In the genomic region with DNA sequence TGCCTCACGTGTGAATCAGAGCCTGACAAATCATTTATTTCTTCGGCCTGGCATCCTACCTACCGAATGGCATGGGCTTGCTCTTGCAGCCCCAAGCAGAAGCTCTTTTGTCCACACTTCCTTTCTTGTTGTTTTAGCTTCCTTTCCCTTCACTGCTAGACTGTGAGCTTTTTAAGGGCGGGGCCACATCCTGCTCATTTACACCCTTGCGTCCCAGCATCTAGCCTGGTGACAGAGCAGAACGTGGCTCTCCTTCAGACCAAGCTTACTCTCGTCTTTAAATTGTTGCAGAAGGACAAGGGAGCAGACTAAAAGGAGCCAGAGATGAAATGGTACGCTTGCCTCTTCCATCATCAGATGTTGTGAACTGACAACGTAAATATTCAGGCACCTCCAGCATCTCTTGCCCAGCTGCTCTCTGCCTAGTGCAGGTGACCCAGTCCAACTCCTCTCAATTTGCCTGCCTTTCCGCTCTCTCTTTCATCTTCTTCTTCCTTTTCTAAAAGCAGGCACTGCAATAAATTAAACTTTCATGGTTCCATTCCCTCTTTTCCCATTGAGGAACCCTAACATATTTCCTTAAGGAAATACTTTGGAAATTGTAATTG, we compare ENCODE assay signal across 11 cellular contexts.
DNase-seq lines count a peak whose midpoint lies in the region; ATAC-seq and TF ChIP-seq lines count a peak whose summit lies in the region.
"Had no signal": no experiment of that assay in that cellular context is flagged by ENCODE, and none has a peak within 500 bp of the region (broad histone marks: within the 10 kb centered on the region; RNA-seq: fewer than 3 reads in every experiment).

No MANE protein-coding gene starts in this region.

- no peaks in the 10 kb centered on the region for H4K20me1 ChIP-seq in DOHH2 (ENCODE audit: control insufficient read depth, insufficient read depth, low read depth, low read length)
- no peaks in the 10 kb centered on the region for H4K20me1 ChIP-seq in Loucy (ENCODE audit: insufficient read depth, low read length, poor library complexity, severe bottlenecking)

- peak overlapping the region; percentile 68 for H3K4me3 Mint-ChIP-seq in activated T-helper 1 cell treated with anti-CD3 and anti-CD28 coated beads, Interleukin-12 subunit alpha, Interleukin-12 subunit beta, Interleukin-2, Interleukin-4 antibody, amounts not matched to agents 30 ng/mL and 10 ng/mL and 1 ng/mL, durations not matched to agents 14 hours and 24 hours and 36 hours
- H3K4me3 Mint-ChIP-seq in naive thymus-derived CD4-positive, alpha-beta T cell: peak overlapping the region; percentile 68 to 84 (median 80)

- CTCF ChIA-PET in naive thymus-derived CD4-positive, alpha-beta T cell (lab: Charles Lee): interaction anchor here (0.6 to 1.5 kb wide), 9 partner anchors 9 to 313 kb away, joined by 3 to 8 read pairs (median 3); a partner anchor contains a TSS

- H3K9me2 ChIP-seq in DOHH2 (replicated peaks; ENCODE audit: control insufficient read depth, low read length): no peaks in the 10 kb centered on the region
- no peaks in the 10 kb centered on the region for H3K9me2 ChIP-seq in Loucy (replicated peaks; ENCODE audit: low read depth, low read length)

- H3K4me1 Mint-ChIP-seq in activated T-helper 1 cell treated with anti-CD3 and anti-CD28 coated beads, Interleukin-12 subunit alpha, Interleukin-12 subunit beta, Interleukin-2, Interleukin-4 antibody, amounts not matched to agents 30 ng/mL and 10 ng/mL and 1 ng/mL, durations not matched to agents 14 hours and 24 hours and 36 hours (ENCODE audit: low read depth): peaks cover 64% of the 10 kb centered on the region
- H3K4me1 Mint-ChIP-seq in naive thymus-derived CD4-positive, alpha-beta T cell: peaks cover 56 to 81% (median 78%) of the 10 kb centered on the region in 7 donors

- H3K36me3 Mint-ChIP-seq in activated T-helper 1 cell treated with anti-CD3 and anti-CD28 coated beads, Interleukin-12 subunit alpha, Interleukin-12 subunit beta, Interleukin-2, Interleukin-4 antibody, amounts not matched to agents 30 ng/mL and 10 ng/mL and 1 ng/mL, durations not matched to agents 14 hours and 24 hours and 36 hours (ENCODE audit: low read depth): peaks cover 10% of the 10 kb centered on the region
- peaks cover 0 to 44% (median 0%) of the 10 kb centered on the region in 5 donors for H3K36me3 Mint-ChIP-seq in naive thymus-derived CD4-positive, alpha-beta T cell

- DNase-seq in activated T-helper 1 cell treated with anti-CD3 and anti-CD28 coated beads, Interleukin-12 subunit alpha, Interleukin-12 subunit beta, Interleukin-2, Interleukin-4 antibody, amounts not matched to agents 30 ng/mL and 10 ng/mL and 1 ng/mL, durations not matched to agents 14 hours and 24 hours and 36 hours (ENCODE audit: low spot score): peak; percentile 42
- peak in 7 of 9 donors; percentile 23 to 62 (median 56) for DNase-seq in naive thymus-derived CD4-positive, alpha-beta T cell
- DNase-seq in breast epithelium (ENCODE audit: low spot score in 2 of 2): no peak
- DNase-seq in AML-193 (lab: John Stamatoyannopoulos, UW): no peak
- DNase-seq in kidney glomerular epithelial cell (lab: John Stamatoyannopoulos, UW): no peak
- DNase-seq: foreskin melanocyte, Right ventricle myocardium superior had no signal

- intact Hi-C loops in activated T-helper 1 cell treated with anti-CD3 and anti-CD28 coated beads, Interleukin-12 subunit alpha, Interleukin-12 subunit beta, Interleukin-2, Interleukin-4 antibody, amounts not matched to agents 30 ng/mL and 10 ng/mL and 1 ng/mL, durations not matched to agents 14 hours and 24 hours and 36 hours (cut with micrococcal nuclease): loop anchor here (2.0 kb wide), 1 partner anchor 18 kb away; no protein-coding TSS in a partner anchor
- intact Hi-C loops in naive thymus-derived CD4-positive, alpha-beta T cell (cut with micrococcal nuclease): loop anchor here (1.0 to 2.0 kb wide), 4 partner anchors 8 to 32 kb away; no protein-coding TSS in a partner anchor
- intact Hi-C loops in breast epithelium (cut with DNase I; ENCODE audit: low total_unique reads): no loop called here

- peak; percentile 88 for ATAC-seq in naive thymus-derived CD4-positive, alpha-beta T cell
- ATAC-seq in GM21529 (IDR thresholded peaks at IDR 0.05; ENCODE audit: unreplicated experiment): no peak
- ATAC-seq: left lobe of liver had no signal

- peak overlapping the region; percentile 10; the same call in 1 of the 2 replicates for H3K4me2 ChIP-seq in DOHH2 (ENCODE audit: low read length)
- peak overlapping the region; percentile 29 for H3K4me2 ChIP-seq in Loucy (ENCODE audit: low read depth, low read length, poor library complexity, severe bottlenecking)

- no peaks in the 10 kb centered on the region for H3K9me3 ChIP-seq in DOHH2 (ENCODE audit: control insufficient read depth, insufficient read depth, low read length)
- H3K9me3 ChIP-seq in Loucy (ENCODE audit: insufficient read depth, low read depth, low read length): peaks cover 3% of the 10 kb centered on the region; the same call in 1 of the 2 replicates
- no peaks in the 10 kb centered on the region for H3K9me3 ChIP-seq in naive thymus-derived CD4-positive, alpha-beta T cell (ENCODE audit: control insufficient read depth in 2 of 3, low read length in 3 of 3)
- no peaks in the 10 kb centered on the region for H3K9me3 ChIP-seq in breast epithelium

- H3K27ac Mint-ChIP-seq in activated T-helper 1 cell treated with anti-CD3 and anti-CD28 coated beads, Interleukin-12 subunit alpha, Interleukin-12 subunit beta, Interleukin-2, Interleukin-4 antibody, amounts not matched to agents 30 ng/mL and 10 ng/mL and 1 ng/mL, durations not matched to agents 14 hours and 24 hours and 36 hours: peak overlapping the region; percentile 28
- H3K27ac Mint-ChIP-seq in naive thymus-derived CD4-positive, alpha-beta T cell: peak overlapping the region; percentile 83 to 97 (median 91)

- H3F3A ChIP-seq in DOHH2 (ENCODE audit: control insufficient read depth, insufficient read depth) (no peaks in the 10 kb centered on the region), Loucy (ENCODE audit: low read depth) (no peaks in the 10 kb centered on the region)

- no peaks in the 10 kb centered on the region for H3K79me2 ChIP-seq in DOHH2 (ENCODE audit: control insufficient read depth, low read length)
- H3K79me2 ChIP-seq in Loucy (ENCODE audit: insufficient read depth, low read length): no peaks in the 10 kb centered on the region

- no peaks in the 10 kb centered on the region for H3K9me3 Mint-ChIP-seq in activated T-helper 1 cell treated with anti-CD3 and anti-CD28 coated beads, Interleukin-12 subunit alpha, Interleukin-12 subunit beta, Interleukin-2, Interleukin-4 antibody, amounts not matched to agents 30 ng/mL and 10 ng/mL and 1 ng/mL, durations not matched to agents 14 hours and 24 hours and 36 hours
- peaks cover 0 to 6% (median 0%) of the 10 kb centered on the region in 11 donors for H3K9me3 Mint-ChIP-seq in naive thymus-derived CD4-positive, alpha-beta T cell

- H2AFZ ChIP-seq in Loucy (ENCODE audit: low read length): peak overlapping the region; percentile 83

- no peaks in the 10 kb centered on the region for H3K36me3 ChIP-seq in DOHH2 (ENCODE audit: control insufficient read depth, low read length)
- H3K36me3 ChIP-seq in Loucy (ENCODE audit: insufficient read depth, low read length): no peaks in the 10 kb centered on the region
- H3K36me3 ChIP-seq in naive thymus-derived CD4-positive, alpha-beta T cell (ENCODE audit: control insufficient read depth in 2 of 3, insufficient read depth in 3 of 3, low read length in 3 of 3): no peaks in the 10 kb centered on the region
- H3K36me3 ChIP-seq in breast epithelium: no peaks in the 10 kb centered on the region

- TF ChIP-seq CTCF in DOHH2 (IDR thresholded peaks at IDR 0.05; ENCODE audit: low read depth, low read length, poor library complexity, severe bottlenecking) (no peak), Loucy (conservative IDR thresholded peaks at IDR 0.05; ENCODE audit: low read length) (no peak), breast epithelium (IDR thresholded peaks at IDR 0.05) (no peak)

- no peak overlapping the region for H3K27ac ChIP-seq in DOHH2 (ENCODE audit: low read depth, low read length)
- H3K27ac ChIP-seq in naive thymus-derived CD4-positive, alpha-beta T cell (ENCODE audit: low read depth, low read length): peak overlapping the region; percentile 42
- no peak overlapping the region for H3K27ac ChIP-seq in breast epithelium

- H3K4me1 ChIP-seq in DOHH2 (ENCODE audit: control insufficient read depth, low read length) (peaks cover 24% of the 10 kb centered on the region), Loucy (ENCODE audit: insufficient read depth, low read length, poor library complexity, severe bottlenecking) (peaks cover 23% of the 10 kb centered on the region), breast epithelium (no peaks in the 10 kb centered on the region)
- peaks cover 28 to 69% of the 10 kb centered on the region in 2 donors for H3K4me1 ChIP-seq in naive thymus-derived CD4-positive, alpha-beta T cell (ENCODE audit: control insufficient read depth in 2 of 2, insufficient read depth in 2 of 2, low read length in 2 of 2)

- H3K4me3 ChIP-seq in DOHH2 (ENCODE audit: low read length) (no peak overlapping the region), Loucy (ENCODE audit: low read length, poor library complexity, severe bottlenecking) (no peak overlapping the region), breast epithelium (no peak overlapping the region)
- H3K4me3 ChIP-seq in naive thymus-derived CD4-positive, alpha-beta T cell (ENCODE audit: low read length): peak overlapping the region; percentile 21

- POLR2A ChIA-PET in naive thymus-derived CD4-positive, alpha-beta T cell (lab: Charles Lee): interaction anchor here (1.1 to 3.2 kb wide), 10 partner anchors 8 to 229 kb away, joined by 3 to 38 read pairs (median 6); a partner anchor contains a TSS

- H3K27me3 Mint-ChIP-seq in activated T-helper 1 cell treated with anti-CD3 and anti-CD28 coated beads, Interleukin-12 subunit alpha, Interleukin-12 subunit beta, Interleukin-2, Interleukin-4 antibody, amounts not matched to agents 30 ng/mL and 10 ng/mL and 1 ng/mL, durations not matched to agents 14 hours and 24 hours and 36 hours (ENCODE audit: insufficient read depth): no peaks in the 10 kb centered on the region
- no peaks in the 10 kb centered on the region for H3K27me3 Mint-ChIP-seq in naive thymus-derived CD4-positive, alpha-beta T cell

- no peaks in the 10 kb centered on the region for H3K27me3 ChIP-seq in DOHH2 (ENCODE audit: control insufficient read depth, low read length)
- no peaks in the 10 kb centered on the region for H3K27me3 ChIP-seq in Loucy (ENCODE audit: insufficient read depth, low read length, poor library complexity, severe bottlenecking)
- H3K27me3 ChIP-seq in naive thymus-derived CD4-positive, alpha-beta T cell (ENCODE audit: control insufficient read depth in 2 of 2, insufficient read depth in 2 of 2, low read length in 2 of 2): no peaks in the 10 kb centered on the region
- H3K27me3 ChIP-seq in breast epithelium: no peaks in the 10 kb centered on the region

- no peak for TF ChIP-seq POLR2A in breast epithelium (IDR thresholded peaks at IDR 0.05)

- H3K9ac ChIP-seq in Loucy (ENCODE audit: low read depth, low read length, poor library complexity, severe bottlenecking): peak overlapping the region; percentile 4

Comparison
In these comparisons a context has a peak if more than half of its experiments do, and no peak if none do; other contexts are left out.
1. DNase-seq: peak in activated T-helper 1 cell treated with anti-CD3 and anti-CD28 coated beads, Interleukin-12 subunit alpha, Interleukin-12 subunit beta, Interleukin-2, Interleukin-4 antibody, amounts not matched to agents 30 ng/mL and 10 ng/mL and 1 ng/mL, durations not matched to agents 14 hours and 24 hours and 36 hours (single experiment) and naive thymus-derived CD4-positive, alpha-beta T cell (7 of 9); none in breast epithelium (0 of 2), AML-193 (0 of 2) and kidney glomerular epithelial cell (single experiment).